In the genomic region with DNA sequence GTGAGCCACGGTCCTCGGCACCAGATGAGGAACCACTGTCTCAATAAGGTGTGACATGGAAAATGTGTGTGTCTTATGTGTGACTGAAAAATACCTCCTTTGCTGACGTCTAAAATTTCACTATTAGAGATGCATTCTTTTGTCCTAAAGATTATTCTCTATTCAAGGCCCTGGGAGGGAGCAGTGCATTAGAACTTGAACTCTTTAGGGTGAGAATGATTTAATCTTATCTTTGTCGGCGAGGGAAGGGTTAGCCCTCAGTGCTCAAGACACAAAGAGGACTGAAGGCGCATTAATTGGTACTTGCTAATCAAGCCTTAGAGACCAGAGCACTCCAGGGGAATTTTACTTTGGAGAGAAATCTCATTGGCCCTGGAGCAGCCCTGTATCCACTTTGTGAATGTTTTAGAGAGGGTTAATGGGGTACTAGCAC, we compare ENCODE assay signal across 10 cellular contexts. TPM values are rescaled to one million over a fixed set of nuclear protein-coding genes. Genes with fewer than 3 reads are reported as not detected.
DNase-seq lines count a peak whose midpoint lies in the region; ATAC-seq lines count a peak whose summit lies in the region.
"Had no signal": no experiment of that assay in that cellular context is flagged by ENCODE, and none has a peak within 500 bp of the region (broad histone marks: within the 10 kb centered on the region; RNA-seq: fewer than 3 reads in every experiment).

No MANE protein-coding gene starts in this region.

- DNase-seq in NCI-H82 (lab: John Stamatoyannopoulos, UW) (peak; percentile 30), NCI-H82 treated with DMSO at 0.1 percent for 48 hours (lab: John Stamatoyannopoulos, UW; ENCODE audit: unreplicated experiment) (no peak), NCI-H748 (lab: John Stamatoyannopoulos, UW; ENCODE audit: unreplicated experiment) (no peak), SK-N-DZ (ENCODE audit: low spot score) (no peak)
- no peak for DNase-seq in activated naive CD8-positive, alpha-beta T cell treated with anti-CD3 and anti-CD28 coated beads for 36 hours

- H3K36me3 ChIP-seq in iPS-20b (ENCODE audit: insufficient read depth, low read depth, low read length) (no peaks in the 10 kb centered on the region), subcutaneous abdominal adipose tissue (ENCODE audit: control insufficient read depth in 5 of 5, insufficient read depth in 5 of 5, low read length in 5 of 5) (no peaks in the 10 kb centered on the region)

- peaks cover 5% of the 10 kb centered on the region for H3K27me3 Mint-ChIP-seq in activated naive CD8-positive, alpha-beta T cell treated with anti-CD3 and anti-CD28 coated beads for 36 hours

- peaks cover 2% of the 10 kb centered on the region for H3K36me3 Mint-ChIP-seq in activated naive CD8-positive, alpha-beta T cell treated with anti-CD3 and anti-CD28 coated beads for 36 hours

- ATAC-seq in GM18867 (IDR thresholded peaks at IDR 0.05; ENCODE audit: unreplicated experiment) = no peak

- no peaks in the 10 kb centered on the region for H3K9me3 Mint-ChIP-seq in activated naive CD8-positive, alpha-beta T cell treated with anti-CD3 and anti-CD28 coated beads for 36 hours

- no peak overlapping the region for H3K27ac Mint-ChIP-seq in activated naive CD8-positive, alpha-beta T cell treated with anti-CD3 and anti-CD28 coated beads for 36 hours

- H3K27ac ChIP-seq in iPS-20b (ENCODE audit: low read length) (no peak overlapping the region), subcutaneous abdominal adipose tissue (ENCODE audit: low read depth, low read length) (peak overlapping the region; percentile 56)

- H3K27me3 ChIP-seq in iPS-20b (ENCODE audit: insufficient read depth, low read length) = peaks cover 30% of the 10 kb centered on the region
- H3K27me3 ChIP-seq in subcutaneous abdominal adipose tissue (ENCODE audit: control insufficient read depth in 5 of 5, insufficient read depth in 4 of 5, low read length in 5 of 5) = peaks cover 0 to 3% (median 0%) of the 10 kb centered on the region in 5 donors

- H3K4me1 Mint-ChIP-seq in activated naive CD8-positive, alpha-beta T cell treated with anti-CD3 and anti-CD28 coated beads for 36 hours = peaks cover 10% of the 10 kb centered on the region

- H3K4me3 Mint-ChIP-seq in activated naive CD8-positive, alpha-beta T cell treated with anti-CD3 and anti-CD28 coated beads for 36 hours = peak overlapping the region; percentile 65

- H3K9me3 ChIP-seq in iPS-20b (ENCODE audit: insufficient read depth, low read depth, low read length) = no peaks in the 10 kb centered on the region
- H3K9me3 ChIP-seq in subcutaneous abdominal adipose tissue (ENCODE audit: control insufficient read depth in 5 of 5, low read length in 5 of 5) = no peaks in the 10 kb centered on the region

- peak overlapping the region; percentile 74 for H3K4me3 ChIP-seq in iPS-20b (ENCODE audit: low read length)
- peak overlapping the region; percentile 71 to 86 (median 78) for H3K4me3 ChIP-seq in subcutaneous abdominal adipose tissue (ENCODE audit: low read depth in 1 of 5, low read length in 5 of 5)

- H3K9ac ChIP-seq in iPS-20b (ENCODE audit: low read depth, low read length) (no peak overlapping the region), subcutaneous abdominal adipose tissue (ENCODE audit: low read length in 5 of 5) (peak overlapping the region; percentile 52 to 82 (median 72))

- H3K4me1 ChIP-seq in iPS-20b (ENCODE audit: insufficient read depth, low read length) (no peaks in the 10 kb centered on the region; the same call in 1 of the 2 replicates), subcutaneous abdominal adipose tissue (ENCODE audit: control insufficient read depth in 5 of 5, insufficient read depth in 5 of 5, low read length in 5 of 5) (peaks cover 2 to 38% (median 20%) of the 10 kb centered on the region in 5 donors)

RNA-seq across cellular contexts. Expression of a gene that starts 29.8 kb away (rescaled TPM):
- not detected for total RNA-seq in activated naive CD8-positive, alpha-beta T cell treated with anti-CD3 and anti-CD28 coated beads for 36 hours
- not detected in 2 replicates for polyA plus RNA-seq in SK-N-DZ (2014; cell fraction: cytosol; rRNA removed)
- polyA plus RNA-seq in SK-N-DZ (2014; cell fraction: nucleus; rRNA removed) = not detected in 2 replicates
- total RNA-seq: frontal cortex, HT1080 had no signal
